24 cellular contexts compared by ENCODE assay signal in genomic region chr9:79671558-79671957, GRCh38.
DNase-seq lines count a peak whose midpoint lies in the region; FAIRE-seq and TF ChIP-seq lines count a peak whose summit lies in the region.
"Had no signal": no experiment of that assay in that cellular context is flagged by ENCODE, and none has a peak within 500 bp of the region (broad histone marks: within the 10 kb centered on the region; RNA-seq: fewer than 3 reads in every experiment).

No MANE protein-coding gene starts in this region.

- in situ Hi-C loops in GM23248 (cut with MboI) = no loop called here

- DNase-seq in GM23248 = peak; percentile 8
- DNase-seq in M059J (ENCODE audit: low read depth) = peak; percentile 23
- peak; percentile 77 for DNase-seq in epithelial cell of esophagus (ENCODE audit: low read depth)
- DNase-seq in neural progenitor cell (ENCODE audit: low spot score) = no peak
- DNase-seq in RWPE1 (ENCODE audit: low spot score) = no peak
- DNase-seq in MG63 = no peak
- DNase-seq in NCI-H187 treated with DMSO at 0.1 percent for 48 hours (lab: John Stamatoyannopoulos, UW) = no peak
- no peak for DNase-seq in D721Med (ENCODE audit: insufficient read length, low spot score)
- DNase-seq: activated CD4-positive, alpha-beta T cell treated with anti-CD3 and anti-CD28 coated beads, Interleukin-2, amount 50 U/mL, for 4 hours; activated naive CD4-positive, alpha-beta T cell treated with anti-CD3 and anti-CD28 coated beads, Interleukin-2, amount 10 ng/mL, durations not matched to agents 7 days and 5 days; anterior cingulate cortex; DND-41; NCI-H1105 treated with DMSO at 0.1 percent for 48 hours; NCI-H2029 treated with DMSO at 0.1 percent for 48 hours; NCI-H345; NCI-H82; substantia nigra; T-helper 9 cell had no signal

- H3K9ac ChIP-seq in GM23248 (no peak overlapping the region), neural progenitor cell (no peak overlapping the region)

- no peak overlapping the region for H3K4me2 ChIP-seq in GM23248 (ENCODE audit: unreplicated experiment)
- peak overlapping the region; percentile 25 for H3K4me2 ChIP-seq in neural progenitor cell

- H3K27ac ChIP-seq in GM23248 (no peak overlapping the region), neural progenitor cell (peak overlapping the region; percentile 88), RWPE1 (no peak overlapping the region)
- H3K27ac ChIP-seq: HL-60, prostate gland had no signal

- peaks cover 12% of the 10 kb centered on the region; the same call in 1 of the 2 replicates for H3K79me2 ChIP-seq in GM23248 (ENCODE audit: insufficient read depth)
- peaks cover 97% of the 10 kb centered on the region for H3K79me2 ChIP-seq in neural progenitor cell (ENCODE audit: low read depth)

- peaks cover 10% of the 10 kb centered on the region for H3K27me3 Mint-ChIP-seq in neural progenitor cell (ENCODE audit: insufficient read depth, low read depth)
- H3K27me3 Mint-ChIP-seq: activated naive CD4-positive, alpha-beta T cell treated with anti-CD3 and anti-CD28 coated beads, Interleukin-2, amount 10 ng/mL, durations not matched to agents 7 days and 5 days; central memory CD8-positive, alpha-beta T cell had no signal

- peaks cover 51% of the 10 kb centered on the region for H3K4me1 Mint-ChIP-seq in neural progenitor cell

- H2AFZ ChIP-seq in GM23248 (no peak overlapping the region), neural progenitor cell (replicated peaks) (no peak overlapping the region)

- H3K9me2 ChIP-seq in GM23248 (ENCODE audit: insufficient read depth) = 0 out of 2 replicates have a peak, but pooled peaks cover 6% of the 10 kb centered on the region

- no peak overlapping the region for H3K4me3 Mint-ChIP-seq in neural progenitor cell
- H3K4me3 Mint-ChIP-seq: activated naive CD4-positive, alpha-beta T cell treated with anti-CD3 and anti-CD28 coated beads, Interleukin-2, amount 10 ng/mL, durations not matched to agents 7 days and 5 days; activated T-helper 1 cell treated with anti-CD3 and anti-CD28 coated beads, Interleukin-12 subunit alpha, Interleukin-12 subunit beta, Interleukin-2, Interleukin-4 antibody, amounts not matched to agents 30 ng/mL and 10 ng/mL and 1 ng/mL, durations not matched to agents 14 hours and 24 hours and 36 hours; central memory CD8-positive, alpha-beta T cell had no signal

- WGBS in GM23248 (ENCODE audit: low coverage in 1 of 2, low lambda C conversion rate in 2 of 2, missing lambda C conversion rate in 2 of 2), 2 experiments = 81 to 88% methylated on average over 2 of the region's 2 CpGs

- CTCF ChIA-PET in RWPE1 (lab: Yijun Ruan, JAX) = no interaction called here

- no peaks in the 10 kb centered on the region for H3K4me1 ChIP-seq in GM23248 (ENCODE audit: insufficient read depth)
- H3K4me1 ChIP-seq in neural progenitor cell = peaks cover 74% of the 10 kb centered on the region
- H3K4me1 ChIP-seq: Caco-2, prostate gland had no signal

- peaks cover 77% of the 10 kb centered on the region for H3K36me3 Mint-ChIP-seq in neural progenitor cell

- no peaks in the 10 kb centered on the region for H3F3A ChIP-seq in GM23248 (ENCODE audit: insufficient read depth)
- H3F3A ChIP-seq in neural progenitor cell (ENCODE audit: low read depth) = peaks cover 46% of the 10 kb centered on the region

- no peaks in the 10 kb centered on the region for H4K20me1 ChIP-seq in GM23248 (ENCODE audit: insufficient read depth)
- peaks cover 82% of the 10 kb centered on the region for H4K20me1 ChIP-seq in neural progenitor cell (ENCODE audit: low read depth)

- no peak for TF ChIP-seq CTCF in epithelial cell of esophagus (IDR thresholded peaks at IDR 0.05; ENCODE audit: insufficient read depth, low read depth, low read length, missing control alignments)
- no peak for TF ChIP-seq CTCF in neural progenitor cell (IDR thresholded peaks at IDR 0.05)
- no peak for TF ChIP-seq CTCF in RWPE1 (conservative IDR thresholded peaks at IDR 0.05; ENCODE audit: low read depth)
- TF ChIP-seq CTCF in D721Med (IDR thresholded peaks at IDR 0.05; ENCODE audit: insufficient read depth, missing control alignments) = no peak

- H3K9me3 Mint-ChIP-seq in neural progenitor cell = peaks cover 23% of the 10 kb centered on the region
- H3K9me3 Mint-ChIP-seq: activated naive CD4-positive, alpha-beta T cell treated with anti-CD3 and anti-CD28 coated beads, Interleukin-2, amount 10 ng/mL, durations not matched to agents 7 days and 5 days; activated T-helper 1 cell treated with anti-CD3 and anti-CD28 coated beads, Interleukin-12 subunit alpha, Interleukin-12 subunit beta, Interleukin-2, Interleukin-4 antibody, amounts not matched to agents 30 ng/mL and 10 ng/mL and 1 ng/mL, durations not matched to agents 14 hours and 24 hours and 36 hours; central memory CD8-positive, alpha-beta T cell had no signal

- H3K36me3 ChIP-seq in GM23248 (ENCODE audit: low read depth) = peaks cover 5% of the 10 kb centered on the region; the same call in 1 of the 2 replicates
- H3K36me3 ChIP-seq in neural progenitor cell = no peaks in the 10 kb centered on the region
- H3K36me3 ChIP-seq in MG63 = no peaks in the 10 kb centered on the region
- H3K36me3 ChIP-seq: prostate gland had no signal

- H3K4me3 ChIP-seq in GM23248 = no peak overlapping the region
- H3K4me3 ChIP-seq in epithelial cell of esophagus (ENCODE audit: low read length) = no peak overlapping the region
- no peak overlapping the region for H3K4me3 ChIP-seq in neural progenitor cell
- no peak overlapping the region for H3K4me3 ChIP-seq in MG63
- H3K4me3 ChIP-seq: GM12878, prostate gland had no signal

- no peak overlapping the region for H3K27ac Mint-ChIP-seq in neural progenitor cell
- H3K27ac Mint-ChIP-seq: activated naive CD4-positive, alpha-beta T cell treated with anti-CD3 and anti-CD28 coated beads, Interleukin-2, amount 10 ng/mL, durations not matched to agents 7 days and 5 days; activated T-helper 1 cell treated with anti-CD3 and anti-CD28 coated beads, Interleukin-12 subunit alpha, Interleukin-12 subunit beta, Interleukin-2, Interleukin-4 antibody, amounts not matched to agents 30 ng/mL and 10 ng/mL and 1 ng/mL, durations not matched to agents 14 hours and 24 hours and 36 hours had no signal

- H3K9me3 ChIP-seq in GM23248 (ENCODE audit: low read depth) (no peaks in the 10 kb centered on the region), neural progenitor cell (ENCODE audit: low read depth) (no peaks in the 10 kb centered on the region), MG63 (no peaks in the 10 kb centered on the region)
- H3K9me3 ChIP-seq: Caco-2, prostate gland had no signal

- no peaks in the 10 kb centered on the region for H3K27me3 ChIP-seq in GM23248 (replicated peaks; ENCODE audit: insufficient read depth)
- no peaks in the 10 kb centered on the region for H3K27me3 ChIP-seq in neural progenitor cell
- no peaks in the 10 kb centered on the region for H3K27me3 ChIP-seq in MG63

- no peak for FAIRE-seq in D721Med (lab: Jason Lieb, UNC)
- FAIRE-seq: GM12878 had no signal

- POLR2A ChIA-PET in RWPE1 (lab: Yijun Ruan, JAX; ENCODE audit: low non-redundant PET) = no interaction called here

Comparison
In these comparisons a context has a peak if more than half of its experiments do, and no peak if none do; other contexts are left out.
1. DNase-seq: peak in GM23248 (single experiment), M059J (single experiment) and epithelial cell of esophagus (single experiment); none in neural progenitor cell (single experiment), RWPE1 (single experiment), MG63 (single experiment), NCI-H187 treated with DMSO at 0.1 percent for 48 hours (single experiment) and D721Med (single experiment).